In genomic region chr5:79535477-79536192, GRCh38 we compare ENCODE assay signal across 1 cellular context.
TF ChIP-seq lines count a peak whose summit lies in the region.

No MANE protein-coding gene starts in this region.

TF ChIP-seq in HepG2, 621 proteins besides CTCF, POLR2A, EP300 and RAD21 (continued from another document and continues in another):
- TF ChIP-seq YEATS4 (CRISPR knock-in tag; IDR thresholded peaks at IDR 0.05; ENCODE audit: borderline replicate concordance) (0 out of 2 replicates have a peak, but pooled peaks have one; percentile 28), ZIK1 (CRISPR knock-in tag; IDR thresholded peaks at IDR 0.05; ENCODE audit: borderline replicate concordance, low read depth) (no peak), MTA1 (CRISPR knock-in tag; IDR thresholded peaks at IDR 0.05; ENCODE audit: borderline replicate concordance) (no peak), SAFB2 (CRISPR knock-in tag; IDR thresholded peaks at IDR 0.05; ENCODE audit: borderline replicate concordance, low read depth) (no peak), SALL1 (CRISPR knock-in tag; IDR thresholded peaks at IDR 0.05) (peak; percentile 73), MED1 (CRISPR knock-in tag; IDR thresholded peaks at IDR 0.05) (peak; percentile 89), ZNF609 (CRISPR knock-in tag; IDR thresholded peaks at IDR 0.05; ENCODE audit: borderline replicate concordance) (peak; percentile 82), ZSCAN30 (CRISPR knock-in tag; IDR thresholded peaks at IDR 0.05) (no peak), ZFP82 (CRISPR knock-in tag; IDR thresholded peaks at IDR 0.05; ENCODE audit: borderline replicate concordance) (no peak), REL (CRISPR knock-in tag; conservative IDR thresholded peaks at IDR 0.05) (no peak), ZMAT3 (CRISPR knock-in tag; conservative IDR thresholded peaks at IDR 0.05) (no peak), ZNF383 (CRISPR knock-in tag; IDR thresholded peaks at IDR 0.05; ENCODE audit: borderline replicate concordance) (no peak), ZFP36 (IDR thresholded peaks at IDR 0.05; ENCODE audit: borderline replicate concordance, low read depth, low read length, partially characterized antibody) (no peak), ZNF691 (CRISPR knock-in tag; IDR thresholded peaks at IDR 0.05; ENCODE audit: borderline replicate concordance, low read depth) (no peak), ERF (CRISPR knock-in tag; IDR thresholded peaks at IDR 0.05) (peak; percentile 55; the same call in 1 of the 2 replicates), POLR2AphosphoS5 (IDR thresholded peaks at IDR 0.05; ENCODE audit: low read depth, low read length) (no peak), PRMT3 (CRISPR knock-in tag; IDR thresholded peaks at IDR 0.05; ENCODE audit: borderline replicate concordance, low read depth) (no peak), ZNF557 (CRISPR knock-in tag; IDR thresholded peaks at IDR 0.05) (no peak), KLF16 (CRISPR knock-in tag; IDR thresholded peaks at IDR 0.05) (peak in 1 of 2 experiments; percentile 56; a peak in 1 of 4 replicates), ZNF451 (CRISPR knock-in tag; IDR thresholded peaks at IDR 0.05) (no peak), THRA (CRISPR knock-in tag; IDR thresholded peaks at IDR 0.05; ENCODE audit: borderline replicate concordance) (no peak), HDAC2 (CRISPR knock-in tag; IDR thresholded peaks at IDR 0.05) (peak; percentile 77), ZFX (CRISPR knock-in tag; IDR thresholded peaks at IDR 0.05; ENCODE audit: low read depth) (no peak), ZNF329 (CRISPR knock-in tag; IDR thresholded peaks at IDR 0.05; ENCODE audit: low read depth) (no peak), SNAPC5 (CRISPR knock-in tag; IDR thresholded peaks at IDR 0.05; ENCODE audit: borderline replicate concordance) (no peak), GTF3A (CRISPR knock-in tag; conservative IDR thresholded peaks at IDR 0.05) (no peak), ZNF891 (CRISPR knock-in tag; IDR thresholded peaks at IDR 0.05) (no peak), ZNF597 (CRISPR knock-in tag; IDR thresholded peaks at IDR 0.05) (no peak), ZNF260 (CRISPR knock-in tag; IDR thresholded peaks at IDR 0.05; ENCODE audit: borderline replicate concordance, low read depth) (no peak), HIVEP1 (CRISPR knock-in tag; IDR thresholded peaks at IDR 0.05) (no peak), ZBTB1 (CRISPR knock-in tag; IDR thresholded peaks at IDR 0.05; ENCODE audit: borderline replicate concordance) (no peak), DZIP1 (CRISPR knock-in tag; IDR thresholded peaks at IDR 0.05) (no peak), ZNF331 (CRISPR knock-in tag; IDR thresholded peaks at IDR 0.05) (no peak), ZNF572 (CRISPR knock-in tag; IDR thresholded peaks at IDR 0.05) (no peak), ZHX2 (IDR thresholded peaks at IDR 0.05; ENCODE audit: low read depth) (no peak), ZHX2 (CRISPR knock-in tag; IDR thresholded peaks at IDR 0.05; ENCODE audit: borderline replicate concordance) (no peak), FOXJ3 (CRISPR knock-in tag; IDR thresholded peaks at IDR 0.05; ENCODE audit: borderline replicate concordance) (peak; percentile 90; the same call in 1 of the 2 replicates), HOXA7 (CRISPR knock-in tag; IDR thresholded peaks at IDR 0.05) (no peak), CBX2 (IDR thresholded peaks at IDR 0.05; ENCODE audit: low read depth, low read length) (no peak), CBX2 (CRISPR knock-in tag; IDR thresholded peaks at IDR 0.05; ENCODE audit: low read depth) (no peak)
- TF ChIP-seq, protein P1, sequence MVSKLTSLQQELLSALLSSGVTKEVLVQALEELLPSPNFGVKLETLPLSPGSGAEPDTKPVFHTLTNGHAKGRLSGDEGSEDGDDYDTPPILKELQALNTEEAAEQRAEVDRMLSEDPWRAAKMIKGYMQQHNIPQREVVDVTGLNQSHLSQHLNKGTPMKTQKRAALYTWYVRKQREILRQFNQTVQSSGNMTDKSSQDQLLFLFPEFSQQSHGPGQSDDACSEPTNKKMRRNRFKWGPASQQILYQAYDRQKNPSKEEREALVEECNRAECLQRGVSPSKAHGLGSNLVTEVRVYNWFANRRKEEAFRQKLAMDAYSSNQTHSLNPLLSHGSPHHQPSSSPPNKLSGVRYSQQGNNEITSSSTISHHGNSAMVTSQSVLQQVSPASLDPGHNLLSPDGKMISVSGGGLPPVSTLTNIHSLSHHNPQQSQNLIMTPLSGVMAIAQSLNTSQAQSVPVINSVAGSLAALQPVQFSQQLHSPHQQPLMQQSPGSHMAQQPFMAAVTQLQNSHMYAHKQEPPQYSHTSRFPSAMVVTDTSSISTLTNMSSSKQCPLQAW (CRISPR knock-in tag; IDR thresholded peaks at IDR 0.05): no peak
- TF ChIP-seq, protein P2, sequence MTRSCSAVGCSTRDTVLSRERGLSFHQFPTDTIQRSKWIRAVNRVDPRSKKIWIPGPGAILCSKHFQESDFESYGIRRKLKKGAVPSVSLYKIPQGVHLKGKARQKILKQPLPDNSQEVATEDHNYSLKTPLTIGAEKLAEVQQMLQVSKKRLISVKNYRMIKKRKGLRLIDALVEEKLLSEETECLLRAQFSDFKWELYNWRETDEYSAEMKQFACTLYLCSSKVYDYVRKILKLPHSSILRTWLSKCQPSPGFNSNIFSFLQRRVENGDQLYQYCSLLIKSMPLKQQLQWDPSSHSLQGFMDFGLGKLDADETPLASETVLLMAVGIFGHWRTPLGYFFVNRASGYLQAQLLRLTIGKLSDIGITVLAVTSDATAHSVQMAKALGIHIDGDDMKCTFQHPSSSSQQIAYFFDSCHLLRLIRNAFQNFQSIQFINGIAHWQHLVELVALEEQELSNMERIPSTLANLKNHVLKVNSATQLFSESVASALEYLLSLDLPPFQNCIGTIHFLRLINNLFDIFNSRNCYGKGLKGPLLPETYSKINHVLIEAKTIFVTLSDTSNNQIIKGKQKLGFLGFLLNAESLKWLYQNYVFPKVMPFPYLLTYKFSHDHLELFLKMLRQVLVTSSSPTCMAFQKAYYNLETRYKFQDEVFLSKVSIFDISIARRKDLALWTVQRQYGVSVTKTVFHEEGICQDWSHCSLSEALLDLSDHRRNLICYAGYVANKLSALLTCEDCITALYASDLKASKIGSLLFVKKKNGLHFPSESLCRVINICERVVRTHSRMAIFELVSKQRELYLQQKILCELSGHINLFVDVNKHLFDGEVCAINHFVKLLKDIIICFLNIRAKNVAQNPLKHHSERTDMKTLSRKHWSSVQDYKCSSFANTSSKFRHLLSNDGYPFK (CRISPR knock-in tag; IDR thresholded peaks at IDR 0.05; ENCODE audit: borderline replicate concordance): no peak
